ENCODE assay signal across 13 cellular contexts in the genomic region with DNA sequence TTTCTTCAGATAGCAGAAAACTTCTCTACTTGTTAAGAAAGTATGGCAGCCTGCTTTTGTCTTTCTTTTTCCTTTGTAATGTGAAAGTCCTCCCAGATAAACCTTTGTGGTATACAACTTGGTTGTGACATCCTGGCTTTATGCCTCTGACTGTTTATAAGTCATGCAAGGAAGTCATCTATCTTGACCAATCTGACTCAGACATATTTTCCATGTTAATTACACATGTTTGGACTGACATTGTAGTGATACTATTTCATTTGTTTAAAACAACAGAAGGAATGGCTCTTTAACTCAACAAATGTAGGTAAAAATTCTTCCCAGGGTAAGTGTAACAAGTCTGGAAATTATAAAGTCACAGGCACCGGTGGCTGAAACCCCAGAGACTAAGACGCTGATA.
A peak's percentile ranks its signal among the peaks of the same experiment; 100 is the strongest.
DNase-seq lines count a peak whose midpoint lies in the region; TF ChIP-seq lines count a peak whose summit lies in the region.
"Had no signal": no experiment of that assay in that cellular context is flagged by ENCODE, and none has a peak within 500 bp of the region (broad histone marks: within the 10 kb centered on the region; RNA-seq: fewer than 3 reads in every experiment).

No MANE protein-coding gene starts in this region.

- H3K27ac ChIP-seq in neural progenitor cell: no peak overlapping the region
- H3K27ac ChIP-seq: SK-N-MC had no signal

- no peak overlapping the region for H3K4me2 ChIP-seq in neural progenitor cell

- no peaks in the 10 kb centered on the region for H3K4me1 Mint-ChIP-seq in neural progenitor cell
- H3K4me1 Mint-ChIP-seq: activated CD4-positive, alpha-beta T cell treated with anti-CD3 and anti-CD28 coated beads, Interleukin-2, amount 10 ng/mL, durations not matched to agents 24 days and 14 days; activated naive CD4-positive, alpha-beta T cell treated with anti-CD3 and anti-CD28 coated beads, Interleukin-2, amount 50 U/mL, for 24 hours had no signal

- no peaks in the 10 kb centered on the region for H3K27me3 ChIP-seq in neural progenitor cell

- DNase-seq in Daoy (ENCODE audit: low read depth) (peak; percentile 36), SK-MEL-5 (ENCODE audit: low read depth, low spot score) (peak; percentile 22), fibroblast of peridontal ligament (ENCODE audit: extremely low read depth) (peak; percentile 97), neural progenitor cell (ENCODE audit: low spot score) (no peak), NCI-H1105 (lab: John Stamatoyannopoulos, UW) (no peak), DMS114 treated with DMSO at 0.1 percent for 48 hours (lab: John Stamatoyannopoulos, UW; ENCODE audit: unreplicated experiment) (no peak), middle frontal gyrus (ENCODE audit: extremely low spot score, low spot score) (no peak), germinal center (ENCODE audit: low spot score) (no peak)
- DNase-seq: activated CD4-positive, alpha-beta T cell treated with anti-CD3 and anti-CD28 coated beads, Interleukin-2, amount 10 ng/mL, durations not matched to agents 24 days and 14 days; stimulated activated CD4-positive, alpha-beta T cell treated with anti-CD3 and anti-CD28 coated beads, Interleukin-1b, Interleukin-23, amount 100 ng/mL, for 48 hours; substantia nigra had no signal

- no peak overlapping the region for H3K27ac Mint-ChIP-seq in neural progenitor cell
- H3K27ac Mint-ChIP-seq: activated CD4-positive, alpha-beta T cell treated with anti-CD3 and anti-CD28 coated beads, Interleukin-2, amount 10 ng/mL, durations not matched to agents 24 days and 14 days; activated naive CD4-positive, alpha-beta T cell treated with anti-CD3 and anti-CD28 coated beads, Interleukin-2, amount 50 U/mL, for 24 hours had no signal

- no peak for TF ChIP-seq CTCF in neural progenitor cell (IDR thresholded peaks at IDR 0.05)

- H3K36me3 ChIP-seq in neural progenitor cell: no peaks in the 10 kb centered on the region

- no peaks in the 10 kb centered on the region for H3K9me3 Mint-ChIP-seq in neural progenitor cell
- H3K9me3 Mint-ChIP-seq: activated CD4-positive, alpha-beta T cell treated with anti-CD3 and anti-CD28 coated beads, Interleukin-2, amount 10 ng/mL, durations not matched to agents 24 days and 14 days; activated naive CD4-positive, alpha-beta T cell treated with anti-CD3 and anti-CD28 coated beads, Interleukin-2, amount 50 U/mL, for 24 hours had no signal

- in situ Hi-C loops in SK-MEL-5 (cut with HindIII; ENCODE audit: low pct_unique_long_range_greater_than_20kb, low sequenced_read_pairs): no loop called here

- no peak overlapping the region for H3K4me3 Mint-ChIP-seq in neural progenitor cell
- H3K4me3 Mint-ChIP-seq: activated CD4-positive, alpha-beta T cell treated with anti-CD3 and anti-CD28 coated beads, Interleukin-2, amount 10 ng/mL, durations not matched to agents 24 days and 14 days; activated naive CD4-positive, alpha-beta T cell treated with anti-CD3 and anti-CD28 coated beads, Interleukin-2, amount 50 U/mL, for 24 hours had no signal

- H3K4me1 ChIP-seq in neural progenitor cell: peaks cover 14% of the 10 kb centered on the region

- no peaks in the 10 kb centered on the region for H4K20me1 ChIP-seq in neural progenitor cell (ENCODE audit: low read depth)

- H3K27me3 Mint-ChIP-seq in neural progenitor cell (ENCODE audit: insufficient read depth, low read depth): peaks cover 3% of the 10 kb centered on the region
- H3K27me3 Mint-ChIP-seq: activated CD4-positive, alpha-beta T cell treated with anti-CD3 and anti-CD28 coated beads, Interleukin-2, amount 10 ng/mL, durations not matched to agents 24 days and 14 days; activated naive CD4-positive, alpha-beta T cell treated with anti-CD3 and anti-CD28 coated beads, Interleukin-2, amount 50 U/mL, for 24 hours had no signal

- H3K36me3 Mint-ChIP-seq in neural progenitor cell: no peaks in the 10 kb centered on the region
- H3K36me3 Mint-ChIP-seq: activated naive CD4-positive, alpha-beta T cell treated with anti-CD3 and anti-CD28 coated beads, Interleukin-2, amount 50 U/mL, for 24 hours had no signal

- H3K4me3 ChIP-seq in neural progenitor cell: no peak overlapping the region
- H3K4me3 ChIP-seq: SK-N-MC had no signal

- H3K79me2 ChIP-seq in neural progenitor cell (ENCODE audit: low read depth): no peaks in the 10 kb centered on the region

- H3F3A ChIP-seq in neural progenitor cell (ENCODE audit: low read depth): no peaks in the 10 kb centered on the region

- peak overlapping the region; percentile 7 for H2AFZ ChIP-seq in neural progenitor cell (replicated peaks)

- H3K9me3 ChIP-seq in neural progenitor cell (ENCODE audit: low read depth): no peaks in the 10 kb centered on the region

- no peak overlapping the region for H3K9ac ChIP-seq in neural progenitor cell

Comparison
In these comparisons a context has a peak if more than half of its experiments do, and no peak if none do; other contexts are left out.
1. DNase-seq: peak in Daoy (single experiment), SK-MEL-5 (single experiment) and fibroblast of peridontal ligament (single experiment); none in neural progenitor cell (single experiment), NCI-H1105 (single experiment), DMS114 treated with DMSO at 0.1 percent for 48 hours (single experiment), middle frontal gyrus (single experiment) and germinal center (single experiment).